ENCODE assay signal across 1 cellular context in genomic region chr6:158863646-158864045, GRCh38.
TF ChIP-seq lines count a peak whose summit lies in the region.

No MANE protein-coding gene starts in this region.

TF ChIP-seq in IMR-90, 13 proteins besides CTCF, POLR2A, EP300 and RAD21:
- no peak for TF ChIP-seq BHLHE40 (IDR thresholded peaks at IDR 0.05; ENCODE audit: low read depth, low read length)
- TF ChIP-seq MAZ (IDR thresholded peaks at IDR 0.05; ENCODE audit: borderline replicate concordance, low read depth, low read length): no peak
- TF ChIP-seq CEBPB (IDR thresholded peaks at IDR 0.05; ENCODE audit: low read depth, low read length): no peak
- no peak for TF ChIP-seq CHD1 (IDR thresholded peaks at IDR 0.05; ENCODE audit: low read depth, low read length)
- TF ChIP-seq MXI1 (IDR thresholded peaks at IDR 0.05; ENCODE audit: borderline replicate concordance, low read depth, low read length): no peak
- TF ChIP-seq USF2 (IDR thresholded peaks at IDR 0.05; ENCODE audit: low read depth, low read length): no peak
- no peak for TF ChIP-seq ELK1 (IDR thresholded peaks at IDR 0.05; ENCODE audit: borderline replicate concordance, low read depth, low read length)
- no peak for TF ChIP-seq MAFK (IDR thresholded peaks at IDR 0.05; ENCODE audit: low read depth, low read length)
- no peak for TF ChIP-seq RFX5 (IDR thresholded peaks at IDR 0.05; ENCODE audit: low read depth, low read length)
